ENCODE assay signal across 28 cellular contexts in the genomic region with DNA sequence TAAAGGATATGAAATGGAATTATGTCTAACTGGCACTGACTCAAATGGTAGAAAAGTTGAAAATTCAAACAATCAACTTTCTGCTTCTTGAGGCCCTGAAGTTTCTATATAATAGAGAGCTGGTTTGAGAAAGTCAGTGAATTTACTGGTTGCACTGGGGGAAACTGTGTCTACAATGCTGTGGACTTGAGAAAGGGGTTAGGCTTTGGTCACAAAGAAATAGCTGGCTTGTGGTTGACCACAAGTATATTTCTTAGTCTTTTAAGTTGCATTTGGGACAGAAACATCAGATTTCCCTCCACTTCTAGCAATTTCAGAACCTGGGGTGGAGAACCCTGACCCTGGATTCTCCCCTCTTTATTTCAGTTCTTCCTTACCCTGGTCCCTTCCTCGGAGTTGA.
"Had no signal": no experiment of that assay in that cellular context is flagged by ENCODE, and none has a peak within 500 bp of the region (broad histone marks: within the 10 kb centered on the region; RNA-seq: fewer than 3 reads in every experiment).

No MANE protein-coding gene starts in this region.

- H3K4me3 ChIP-seq: adrenal gland, gastroesophageal sphincter, left ventricle myocardium inferior, lung, mucosa of descending colon, vagina had no signal

- H3K9me3 ChIP-seq: adrenal gland, gastroesophageal sphincter, left ventricle myocardium inferior, mucosa of descending colon, vagina had no signal

- H3K4me1 ChIP-seq: adrenal gland, gastroesophageal sphincter, vagina had no signal

- H3K27ac ChIP-seq: adrenal gland, gastroesophageal sphincter, left ventricle myocardium inferior, vagina, VCaP had no signal

- FAIRE-seq: endothelial cell of umbilical vein, small intestine had no signal

- H3K36me3 ChIP-seq: adrenal gland, gastroesophageal sphincter, left ventricle myocardium inferior, vagina had no signal

- ATAC-seq: gastroesophageal sphincter; mucosa of descending colon; natural killer cell treated with Interleukin-12 subunit alpha and Interleukin-12 subunit beta and Interleukin-15 and Interleukin-18, amount 100 ng/mL, for 72 hours; sciatic nerve; stimulated activated memory B cell treated with anti-CD40 and anti-IgM and Interleukin-4, amounts not matched to agents 10 μg/mL and 1 μg/mL and 100 μg/mL, for 72 hours; stimulated activated naive CD8-positive, alpha-beta T cell treated with anti-CD3 and anti-CD28 coated beads, Interleukin-15, amount 100 ng/mL, for 72 hours had no signal

- DNase-seq: activated CD4-positive, alpha-beta T cell treated with anti-CD3 and anti-CD28 coated beads for 4 hours; activated CD4-positive, alpha-beta T cell treated with anti-CD3 and anti-CD28 coated beads, Interleukin-2, amount 50 U/mL, for 4 hours; activated CD8-positive, alpha-beta memory T cell treated with anti-CD3 and anti-CD28 coated beads for 24 hours; activated effector memory CD4-positive, alpha-beta T cell treated with anti-CD3 and anti-CD28 coated beads, Interleukin-2, amount 50 U/mL, for 16 hours; activated naive CD4-positive, alpha-beta T cell treated with anti-CD3 and anti-CD28 coated beads for 36 hours; activated naive CD8-positive, alpha-beta T cell treated with anti-CD3 and anti-CD28 coated beads for 36 hours; adrenal gland; aorta; caudate nucleus; head of caudate nucleus; kidney glomerular epithelial cell; left ventricle myocardium inferior; mucosa of descending colon; small intestine; stimulated activated CD4-positive, alpha-beta T cell treated with anti-CD3 and anti-CD28 coated beads, Interleukin-1b, Interleukin-23, amount 100 ng/mL, for 48 hours; stimulated activated CD4-positive, alpha-beta T cell treated with anti-CD3 and anti-CD28 coated beads, Interleukin-4, amount 100 ng/mL, for 4 hours; stimulated activated CD8-positive, alpha-beta memory T cell treated with anti-CD3 and anti-CD28 coated beads, Interleukin-4, amount 100 ng/mL, for 48 hours; stimulated activated naive CD8-positive, alpha-beta T cell treated with anti-CD3 and anti-CD28 coated beads, Interleukin-15, amount 100 ng/mL, for 72 hours; substantia nigra; T-helper 1 cell had no signal

- H3K27me3 ChIP-seq: adrenal gland, gastroesophageal sphincter, vagina had no signal
